In genomic region chr15:71821547-71822129, GRCh38 we compare ENCODE assay signal across 1 cellular context.
TF ChIP-seq lines count a peak whose summit lies in the region.

No MANE protein-coding gene starts in this region.

TF ChIP-seq in HCT116, 20 proteins besides CTCF, POLR2A, EP300 and RAD21 (continued from another document):
- TF ChIP-seq REST (IDR thresholded peaks at IDR 0.05; ENCODE audit: low read depth) (no peak), TCF7L2 (IDR thresholded peaks at IDR 0.05; ENCODE audit: borderline replicate concordance, extremely low read depth, insufficient read depth, insufficient read length) (no peak), CBX3 (IDR thresholded peaks at IDR 0.05; ENCODE audit: low read depth) (no peak), EZH2 (IDR thresholded peaks at IDR 0.05) (no peak), ATF3 (IDR thresholded peaks at IDR 0.05) (no peak), EZH2phosphoT487 (IDR thresholded peaks at IDR 0.05; ENCODE audit: borderline replicate concordance) (no peak)
